Comparison of ENCODE assay signal across 13 cellular contexts in the genomic region with DNA sequence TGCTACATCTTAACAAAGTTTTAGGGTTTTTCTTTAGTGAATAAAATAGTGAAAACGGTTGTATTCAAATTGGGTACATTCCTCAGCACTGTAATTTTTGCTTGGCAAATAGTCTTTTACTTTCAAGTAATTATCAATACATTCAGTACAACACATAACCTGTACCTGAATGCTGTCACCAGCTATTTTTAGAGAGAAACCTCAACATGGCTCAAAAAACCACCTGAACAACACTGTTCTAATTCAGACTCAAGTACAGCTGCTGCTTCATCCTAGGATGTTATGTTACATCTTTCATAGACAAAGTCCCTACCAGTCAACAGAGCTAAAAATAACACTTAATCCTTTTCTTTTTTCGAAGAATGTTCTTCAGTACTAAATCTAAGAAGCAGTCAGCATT. TPM values are rescaled to one million over a fixed set of nuclear protein-coding genes. Genes with fewer than 3 reads are reported as not detected.
DNase-seq lines count a peak whose midpoint lies in the region; ATAC-seq and TF ChIP-seq lines count a peak whose summit lies in the region.
"Had no signal": no experiment of that assay in that cellular context is flagged by ENCODE, and none has a peak within 500 bp of the region (broad histone marks: within the 10 kb centered on the region; RNA-seq: fewer than 3 reads in every experiment).

No MANE protein-coding gene starts in this region.

- no peak overlapping the region for H3K27ac ChIP-seq in adrenal gland
- H3K27ac ChIP-seq: thyroid gland had no signal

- no peaks in the 10 kb centered on the region for H3K27me3 ChIP-seq in adrenal gland
- H3K27me3 ChIP-seq: thyroid gland had no signal

- H3K27ac Mint-ChIP-seq in central memory CD8-positive, alpha-beta T cell (ENCODE audit: low read depth): peak overlapping the region; percentile 92

- H3K36me3 Mint-ChIP-seq in central memory CD8-positive, alpha-beta T cell (ENCODE audit: insufficient read depth): peaks cover 55% of the 10 kb centered on the region

- H3K9me3 ChIP-seq in adrenal gland (replicated peaks in 1 of 3): no peaks in the 10 kb centered on the region
- H3K9me3 ChIP-seq: thyroid gland had no signal

- ATAC-seq in GM18499 (IDR thresholded peaks at IDR 0.05; ENCODE audit: insufficient read depth, unreplicated experiment) (peak; percentile 44), GM19025 (IDR thresholded peaks at IDR 0.05; ENCODE audit: low read depth, unreplicated experiment) (peak; percentile 43), HG02981 (IDR thresholded peaks at IDR 0.05; ENCODE audit: unreplicated experiment) (peak; percentile 34)
- ATAC-seq in central memory CD8-positive, alpha-beta T cell (replicated peaks; ENCODE audit: extremely low read depth, poor library complexity, severe bottlenecking): no peak

- no peaks in the 10 kb centered on the region for H3K27me3 Mint-ChIP-seq in central memory CD8-positive, alpha-beta T cell
- H3K27me3 Mint-ChIP-seq: naive B cell had no signal

- TF ChIP-seq POLR2A in adrenal gland (IDR thresholded peaks at IDR 0.05): no peak

- intact Hi-C loops in adrenal gland (cut with DNase I): no loop called here

- DNase-seq in central memory CD8-positive, alpha-beta T cell (ENCODE audit: low spot score in 2 of 2): no peak
- no peak for DNase-seq in DMS53 (lab: John Stamatoyannopoulos, UW)
- DNase-seq in UCSD-AML1 (lab: John Stamatoyannopoulos, UW; ENCODE audit: unreplicated experiment): no peak
- no peak for DNase-seq in NCI-H1694 (lab: John Stamatoyannopoulos, UW)
- no peak for DNase-seq in adrenal gland
- DNase-seq: COR-L47; effector memory CD4-positive, alpha-beta T cell; naive B cell; NCI-H2227 treated with DMSO at 0.1 percent for 48 hours; thyroid gland had no signal

- H3K4me3 ChIP-seq in adrenal gland: no peak overlapping the region
- H3K4me3 ChIP-seq: thyroid gland had no signal

- 52 to 69% (median 59%) methylated on average over 2 of the region's 2 CpGs for WGBS in adrenal gland, 4 donors

- H3K9me3 Mint-ChIP-seq in central memory CD8-positive, alpha-beta T cell: no peaks in the 10 kb centered on the region
- H3K9me3 Mint-ChIP-seq: naive B cell had no signal

- H3K36me3 ChIP-seq in adrenal gland (replicated peaks in 1 of 2): peaks cover 0 to 75% of the 10 kb centered on the region in 2 donors

- peaks cover 0 to 8% of the 10 kb centered on the region in 2 donors for H3K4me1 ChIP-seq in adrenal gland (replicated peaks in 1 of 2)
- H3K4me1 ChIP-seq: thyroid gland had no signal

- H3K4me3 Mint-ChIP-seq in central memory CD8-positive, alpha-beta T cell: no peak overlapping the region
- H3K4me3 Mint-ChIP-seq: naive B cell had no signal

- TF ChIP-seq CTCF in adrenal gland (IDR thresholded peaks at IDR 0.05): no peak

- H3K4me1 Mint-ChIP-seq in central memory CD8-positive, alpha-beta T cell: peaks cover 36% of the 10 kb centered on the region

RNA-seq across cellular contexts. Expression of gene PDIA6, which starts 20.6 kb away (rescaled TPM):
- total RNA-seq in adrenal gland: 100 to 1,000 TPM in 7 of 8 donors, 10 to 100 TPM in 1; 92.3 to 434 (median 142) TPM
- polyA plus RNA-seq in adrenal gland: 100 to 1,000 TPM in 1 of 3 donors, 10 to 100 TPM in 2; 28.6 to 490 (median 36.2) TPM
